Comparison of ENCODE assay signal across 8 cellular contexts in genomic region chr6:20401403-20402180, GRCh38. TPM values are rescaled to one million over a fixed set of nuclear protein-coding genes. Genes with fewer than 3 reads are reported as not detected.
DNase-seq lines count a peak whose midpoint lies in the region; ATAC-seq and TF ChIP-seq lines count a peak whose summit lies in the region.

Gene E2F3, plus strand, starts transcription at chr6:20401879. Its CDS starts 354 bp downstream, at chr6:20402233.

- ATAC-seq in GM21576 (IDR thresholded peaks at IDR 0.05; ENCODE audit: unreplicated experiment): peak; percentile 87
- peak; percentile 81 for ATAC-seq in PC-3
- peak; percentile 86 for ATAC-seq in mucosa of descending colon

- peak within 1 kb of the TSS; percentile 99 for H3K9ac ChIP-seq in PC-3 (ENCODE audit: low read length)

- no TSS peak for BruUV-seq in PC-3 (replicated peaks; lab: Mats Ljungman, UMichigan)

- peak within 1 kb of the TSS; percentile 91 for H2AFZ ChIP-seq in PC-3 (ENCODE audit: low read length)

- H3K27me3 ChIP-seq in PC-3 (ENCODE audit: low read length): peaks cover 2% of the 10 kb centered on the region; the same call in 1 of the 2 replicates

- peaks cover 17% of the 10 kb centered on the region for H3K4me1 ChIP-seq in PC-3 (ENCODE audit: insufficient read depth, low read length)
- peaks cover 13% of the 10 kb centered on the region for H3K4me1 ChIP-seq in mucosa of descending colon (ENCODE audit: low read depth)

- no peaks in the 10 kb centered on the region for H3F3A ChIP-seq in PC-3 (ENCODE audit: low read length, unreplicated experiment)

- no peak for TF ChIP-seq RAD21 in Ishikawa (IDR thresholded peaks at IDR 0.05; ENCODE audit: low read depth)

- peak within 1 kb of the TSS; percentile 99 for H3K4me2 ChIP-seq in PC-3 (ENCODE audit: low read length)

- no peaks in the 10 kb centered on the region for H3K9me2 ChIP-seq in PC-3 (replicated peaks; ENCODE audit: low read length)

- POLR2A ChIA-PET in PC-3 (lab: Charles Lee; ENCODE audit: unreplicated experiment): no interaction called here

- no peak for TF ChIP-seq EP300 in Ishikawa (IDR thresholded peaks at IDR 0.05; ENCODE audit: borderline replicate concordance)

- H3K27ac ChIP-seq in PC-3 (ENCODE audit: low read length): peak within 1 kb of the TSS; percentile 96
- H3K27ac ChIP-seq in epithelial cell of prostate: peak within 1 kb of the TSS; percentile 95

- H3K79me2 ChIP-seq in PC-3 (ENCODE audit: low read length): peaks cover 41% of the 10 kb centered on the region

- intact Hi-C loops in PC-3 (cut with micrococcal nuclease) (loop anchor here (2.0 to 10.0 kb wide), 5 partner anchors 53 to 309 kb away; partner anchors contain the start of gene MBOAT1), mucosa of descending colon (cut with DNase I, micrococcal nuclease) (no loop called here)

- H3K9me3 ChIP-seq in PC-3 (ENCODE audit: low read length) (no peaks in the 10 kb centered on the region), mucosa of descending colon (no peaks in the 10 kb centered on the region)

- H3K36me3 ChIP-seq in PC-3 (ENCODE audit: low read depth, low read length) (peaks cover 10% of the 10 kb centered on the region), mucosa of descending colon (ENCODE audit: low read depth) (peaks cover 6% of the 10 kb centered on the region)

- H3K4me3 ChIP-seq in PC-3 (ENCODE audit: low read length) (peak within 1 kb of the TSS; percentile 90), mucosa of descending colon (peak within 1 kb of the TSS; percentile 46)

- CTCF ChIA-PET in PC-3 (lab: Charles Lee): no interaction called here

- DNase-seq in DMS114 treated with DMSO at 0.1 percent for 48 hours (lab: John Stamatoyannopoulos, UW; ENCODE audit: unreplicated experiment) (peak; percentile 100), PC-3 (peak; percentile 99), activated T-cell treated with anti-CD3 and anti-CD28 coated beads for 48 hours (ENCODE audit: low read depth) (peak; percentile 95), epithelial cell of prostate (ENCODE audit: low read depth, low spot score) (peak; percentile 100), mucosa of descending colon (peak; percentile 98 to 100 (median 100))
- DNase-seq in stimulated activated CD8-positive, alpha-beta memory T cell treated with anti-CD3 and anti-CD28 coated beads, Interleukin-4, amount 100 ng/mL, for 24 hours (ENCODE audit: low read depth): peak; percentile 97

- TF ChIP-seq CTCF in PC-3 (conservative IDR thresholded peaks at IDR 0.05; ENCODE audit: low read depth, low read length): no peak
- no peak for TF ChIP-seq CTCF in mucosa of descending colon (IDR thresholded peaks at IDR 0.05)

- H4K20me1 ChIP-seq in PC-3 (ENCODE audit: low read length): peaks cover 18% of the 10 kb centered on the region

TF ChIP-seq in Ishikawa, 13 proteins besides CTCF, POLR2A, EP300 and RAD21:
- TF ChIP-seq TCF12 (IDR thresholded peaks at IDR 0.05; ENCODE audit: low read depth) (peak; percentile 34; the same call in 1 of the 2 replicates), TEAD4 (IDR thresholded peaks at IDR 0.05) (no peak), TAF1 (IDR thresholded peaks at IDR 0.05; ENCODE audit: low read depth) (peak; percentile 94), YY1 (IDR thresholded peaks at IDR 0.05; ENCODE audit: low read depth) (peak; percentile 87)
- TF ChIP-seq, protein P1, sequence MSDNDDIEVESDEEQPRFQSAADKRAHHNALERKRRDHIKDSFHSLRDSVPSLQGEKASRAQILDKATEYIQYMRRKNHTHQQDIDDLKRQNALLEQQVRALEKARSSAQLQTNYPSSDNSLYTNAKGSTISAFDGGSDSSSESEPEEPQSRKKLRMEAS (IDR thresholded peaks at IDR 0.05): peak; percentile 35; the same call in 1 of the 2 replicates

RNA-seq across cellular contexts. Expression of gene E2F3, which starts in this region (rescaled TPM):
- total RNA-seq in PC-3 (2014; rRNA removed): 8.8 and 10.8 TPM in 2 replicates
- 10 to 100 TPM in 1 of 3 donors, 1 to 10 TPM in 2; 7.6 to 10.0 (median 7.9) TPM for total RNA-seq in mucosa of descending colon

Comparison
In these comparisons a context has a peak if more than half of its experiments do, and no peak if none do; other contexts are left out.
1. Peak in every context shown above with its lines: DNase-seq, ATAC-seq, H3K4me3 ChIP-seq and H3K27ac ChIP-seq.